ENCODE assay signal across 8 cellular contexts in the genomic region with DNA sequence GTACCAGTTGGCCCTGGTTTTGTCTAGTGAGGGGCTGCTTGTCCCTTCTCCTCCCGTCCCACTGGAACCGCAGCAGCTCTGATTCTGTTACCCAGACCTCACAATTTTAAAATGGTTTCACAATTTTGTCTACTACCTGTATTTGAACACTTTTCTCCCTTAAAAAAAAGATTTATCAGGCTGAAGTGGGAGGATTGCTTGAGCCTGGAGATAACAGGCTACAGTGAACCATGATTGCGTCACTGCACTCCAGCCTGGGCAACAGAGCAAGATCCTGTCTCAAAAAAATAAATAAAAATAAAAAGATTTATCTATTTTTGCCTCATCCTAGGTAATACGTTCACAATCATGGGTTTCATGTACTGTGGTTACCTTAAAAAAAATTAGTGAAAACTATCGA. TPM values are rescaled to one million over a fixed set of nuclear protein-coding genes. Genes with fewer than 3 reads are reported as not detected.
DNase-seq lines count a peak whose midpoint lies in the region; ATAC-seq, FAIRE-seq and TF ChIP-seq lines count a peak whose summit lies in the region.

No MANE protein-coding gene starts in this region.

- H3K27me3 ChIP-seq in Panc1 (ENCODE audit: control insufficient read depth, insufficient read depth, low read length) (no peaks in the 10 kb centered on the region), endothelial cell of umbilical vein (ENCODE audit: control insufficient read depth in 2 of 2, insufficient read depth in 2 of 2, low read length in 2 of 2) (no peaks in the 10 kb centered on the region), pancreas (no peaks in the 10 kb centered on the region)

- H3K9me3 ChIP-seq in Panc1 (ENCODE audit: control insufficient read depth, insufficient read depth, low read depth, low read length): no peaks in the 10 kb centered on the region
- no peaks in the 10 kb centered on the region for H3K9me3 ChIP-seq in endothelial cell of umbilical vein (replicated peaks; ENCODE audit: control insufficient read depth, insufficient read depth, low read length)
- no peaks in the 10 kb centered on the region for H3K9me3 ChIP-seq in pancreas

- H3K9me3 Mint-ChIP-seq in Calu3 (ENCODE audit: low read depth, unreplicated experiment): no peaks in the 10 kb centered on the region

- peaks cover 9% of the 10 kb centered on the region for H3K4me1 Mint-ChIP-seq in Calu3 (ENCODE audit: low read depth, unreplicated experiment)

- peak overlapping the region; percentile 81 for H3K9ac ChIP-seq in endothelial cell of umbilical vein (replicated peaks; ENCODE audit: extremely low read depth, insufficient read depth, low read length)

- H3K36me3 ChIP-seq in Panc1 (ENCODE audit: control insufficient read depth, insufficient read depth, low read length) (no peaks in the 10 kb centered on the region), endothelial cell of umbilical vein (ENCODE audit: control insufficient read depth in 2 of 2, extremely low read depth in 1 of 2, insufficient read depth in 2 of 2, low read length in 2 of 2) (no peaks in the 10 kb centered on the region), pancreas (no peaks in the 10 kb centered on the region)

- H3K4me3 ChIP-seq in Panc1 (ENCODE audit: low read depth in 2 of 2, low read length in 2 of 2) (peak overlapping the region; percentile 51 to 69), endothelial cell of umbilical vein (replicated peaks in 1 of 3; ENCODE audit: insufficient read depth in 1 of 3, low read depth in 1 of 3, low read length in 3 of 3) (peak overlapping the region in 2 of 3 experiments; percentile 57 to 94), pancreas (peak overlapping the region; percentile 72 to 83 (median 80))

- H3K27me3 Mint-ChIP-seq in Calu3 (ENCODE audit: unreplicated experiment): no peaks in the 10 kb centered on the region

- CTCF ChIA-PET in Calu3 (lab: Charles Lee) (no interaction called here), Panc1 (lab: Charles Lee) (no interaction called here), endothelial cell of umbilical vein (lab: Charles Lee) (interaction anchor here (3.3 kb wide), 1 partner anchor 24 kb away, joined by 21 read pairs; a partner anchor contains a TSS)

- peak overlapping the region; percentile 74 for H3K4me2 ChIP-seq in endothelial cell of umbilical vein (ENCODE audit: insufficient read depth, low read length)

- peak overlapping the region; percentile 82 for H3K4me3 Mint-ChIP-seq in Calu3 (ENCODE audit: low read depth, unreplicated experiment)

- H2AFZ ChIP-seq in endothelial cell of umbilical vein (ENCODE audit: low read depth, low read length): peak overlapping the region; percentile 80

- ATAC-seq in Panc1 (no peak), pancreas (no peak), HG03342 (IDR thresholded peaks at IDR 0.05; ENCODE audit: unreplicated experiment) (no peak)

- intact Hi-C loops in Calu3 (cut with micrococcal nuclease; ENCODE audit: unreplicated experiment): no loop called here
- intact Hi-C loops in Panc1 (cut with micrococcal nuclease; ENCODE audit: unreplicated experiment): no loop called here
- intact Hi-C loops in endothelial cell of umbilical vein (cut with micrococcal nuclease): loop anchor here (1.0 kb wide), 1 partner anchor 40 kb away; no protein-coding TSS in a partner anchor
- intact Hi-C loops in pancreas (cut with DNase I): no loop called here

- WGBS in pancreas, 2 donors: 29 to 30% methylated on average over 5 of the region's 5 CpGs

- H3K9me1 ChIP-seq in endothelial cell of umbilical vein (replicated peaks; ENCODE audit: control insufficient read depth, extremely low read depth, insufficient read depth, low read length): no peaks in the 10 kb centered on the region

- in situ Hi-C loops in Panc1 (cut with HindIII; ENCODE audit: low pct_unique_long_range_greater_than_20kb, low sequenced_read_pairs): no loop called here

- FAIRE-seq in endothelial cell of umbilical vein (lab: Jason Lieb, UNC): no peak
- FAIRE-seq in pancreas (lab: Jason Lieb, UNC): no peak

- H3K4me1 ChIP-seq in Panc1 (ENCODE audit: control insufficient read depth, insufficient read depth, low read length) (peaks cover 9% of the 10 kb centered on the region), endothelial cell of umbilical vein (ENCODE audit: control insufficient read depth, extremely low read depth, insufficient read depth, low read length) (peaks cover 10% of the 10 kb centered on the region), pancreas (peaks cover 0 to 17% (median 13%) of the 10 kb centered on the region in 3 donors)

- BruUV-seq in Calu3 (replicated peaks; lab: Mats Ljungman, UMichigan) (no TSS peak), Panc1 (replicated peaks; lab: Mats Ljungman, UMichigan) (no TSS peak), endothelial cell of umbilical vein (replicated peaks; lab: Mats Ljungman, UMichigan) (no TSS peak)

- H4K20me1 ChIP-seq in endothelial cell of umbilical vein (replicated peaks; ENCODE audit: control insufficient read depth, extremely low read depth, insufficient read depth, low read length): no peaks in the 10 kb centered on the region

- DNase-seq in Calu3: no peak
- no peak for DNase-seq in Panc1 (ENCODE audit: low read depth, low spot score)
- no peak for DNase-seq in endothelial cell of umbilical vein (ENCODE audit: low read depth, low spot score)
- DNase-seq in pancreas: no peak
- no peak for DNase-seq in SHP77 (lab: John Stamatoyannopoulos, UW)
- DNase-seq in NCI-H1048 (lab: John Stamatoyannopoulos, UW): no peak
- no peak for DNase-seq in NCI-H2227 treated with DMSO at 0.1 percent for 48 hours (lab: John Stamatoyannopoulos, UW)

- peaks cover 47% of the 10 kb centered on the region for H3K36me3 Mint-ChIP-seq in Calu3 (ENCODE audit: insufficient read depth, unreplicated experiment)

- TF ChIP-seq POLR2A in endothelial cell of umbilical vein (IDR thresholded peaks at IDR 0.05; ENCODE audit: low read depth, low read length): no peak

- TF ChIP-seq CTCF in Calu3 (IDR thresholded peaks at IDR 0.05; ENCODE audit: unreplicated experiment) (no peak), Panc1 (IDR thresholded peaks at IDR 0.05) (no peak), endothelial cell of umbilical vein (IDR thresholded peaks at IDR 0.05; ENCODE audit: extremely low read depth in 1 of 2, insufficient read depth in 1 of 2, low read depth in 1 of 2, low read length in 2 of 2) (no peak), pancreas (IDR thresholded peaks at IDR 0.05) (no peak)

- POLR2A ChIA-PET in Panc1 (lab: Charles Lee): no interaction called here
- POLR2A ChIA-PET in endothelial cell of umbilical vein (lab: Charles Lee): no interaction called here

- H3K27ac Mint-ChIP-seq in Calu3 (ENCODE audit: unreplicated experiment): peak overlapping the region; percentile 71

- dilution Hi-C loops in endothelial cell of umbilical vein (cut with MboI; ENCODE audit: extremely low pct_ligation_motif_present, low sequenced_read_pairs): no loop called here

- peaks cover 3% of the 10 kb centered on the region for H3K79me2 ChIP-seq in endothelial cell of umbilical vein (ENCODE audit: control insufficient read depth, insufficient read depth, low read length)

- H3K27ac ChIP-seq in Panc1 (ENCODE audit: low read length) (peak overlapping the region; percentile 93), endothelial cell of umbilical vein (ENCODE audit: insufficient read depth, low read depth, low read length) (peak overlapping the region; percentile 80), pancreas (peak overlapping the region; percentile 73 to 92 (median 86))

RNA-seq across cellular contexts. Expression of a gene that starts 1.4 kb away (rescaled TPM):
- 36.9 and 37.4 TPM in 2 replicates for total RNA-seq in Calu3 (2022)
- total RNA-seq in Panc1 (2021; ENCODE audit: unreplicated experiment): 21.9 TPM
- polyA plus RNA-seq in Panc1 (2012; ENCODE audit: insufficient read length): 22.4 TPM
- 17.1 and 17.5 TPM in 2 replicates for total RNA-seq in endothelial cell of umbilical vein
- 12.3 and 16.6 TPM in 2 replicates for polyA plus RNA-seq in endothelial cell of umbilical vein
- polyA plus RNA-seq in endothelial cell of umbilical vein (2011; cell fraction: cytosol; rRNA removed): 7.2 and 10.9 TPM in 2 replicates
- 4.3 and 4.4 TPM in 2 replicates for polyA plus RNA-seq in endothelial cell of umbilical vein (2011; cell fraction: nucleus; rRNA removed)
- polyA plus RNA-seq in endothelial cell of umbilical vein (2012): 6.3 and 11.4 TPM in 2 replicates
- polyA minus RNA-seq in endothelial cell of umbilical vein: 6.5 and 8.5 TPM in 2 replicates
- polyA minus RNA-seq in endothelial cell of umbilical vein (2011; cell fraction: cytosol; rRNA and poly(A)+ RNA removed): 18.9 TPM
- 3.5 and 6.5 TPM in 2 replicates for polyA minus RNA-seq in endothelial cell of umbilical vein (2011; cell fraction: nucleus; rRNA and poly(A)+ RNA removed)
- total RNA-seq in pancreas: 10 to 100 TPM; 10.0 to 19.4 (median 14.7) TPM
- 10 to 100 TPM; 13.3 to 21.5 TPM for polyA plus RNA-seq in pancreas

RNA-seq across cellular contexts. Expression of a gene that starts 15.1 kb away (rescaled TPM):
- total RNA-seq in Calu3 (2022) (11.9 and 13.1 TPM in 2 replicates), Panc1 (2021; ENCODE audit: unreplicated experiment) (11.1 TPM), endothelial cell of umbilical vein (9.0 and 9.6 TPM in 2 replicates), pancreas (1 to 10 TPM; 3.6 to 5.6 (median 4.4) TPM)
- polyA plus RNA-seq in Panc1 (2012; ENCODE audit: insufficient read length): 11.6 TPM
- polyA plus RNA-seq in endothelial cell of umbilical vein (3.9 TPM in 2 replicates), pancreas (1 to 10 TPM; 5.2 to 6.9 TPM)
- polyA plus RNA-seq in endothelial cell of umbilical vein (2011; cell fraction: cytosol; rRNA removed): 2.0 and 2.8 TPM in 2 replicates
- 2.8 and 3.5 TPM in 2 replicates for polyA plus RNA-seq in endothelial cell of umbilical vein (2011; cell fraction: nucleus; rRNA removed)
- polyA plus RNA-seq in endothelial cell of umbilical vein (2012): 6.0 and 7.5 TPM in 2 replicates
- polyA minus RNA-seq in endothelial cell of umbilical vein: 1.1 and 1.2 TPM in 2 replicates
- polyA minus RNA-seq in endothelial cell of umbilical vein (2011; cell fraction: cytosol; rRNA and poly(A)+ RNA removed): 2.0 TPM
- polyA minus RNA-seq in endothelial cell of umbilical vein (2011; cell fraction: nucleus; rRNA and poly(A)+ RNA removed): 0.72 and 1.3 TPM in 2 replicates

RNA-seq across cellular contexts. Expression of a gene that starts 23.2 kb away (rescaled TPM):
- 12.1 and 19.9 TPM in 2 replicates for total RNA-seq in Calu3 (2022)
- 0.26 TPM for total RNA-seq in Panc1 (2021; ENCODE audit: unreplicated experiment)
- polyA plus RNA-seq in Panc1 (2012; ENCODE audit: insufficient read length): 0.22 TPM
- not detected in 2 replicates for total RNA-seq in endothelial cell of umbilical vein
- polyA plus RNA-seq in endothelial cell of umbilical vein: 0.06 TPM in 2 replicates
- 0.04 and 0.06 TPM in 2 replicates for polyA plus RNA-seq in endothelial cell of umbilical vein (2011; cell fraction: cytosol; rRNA removed)
- 0.12 TPM in 1 of 2 replicates, not detected in the other for polyA plus RNA-seq in endothelial cell of umbilical vein (2011; cell fraction: nucleus; rRNA removed)
- polyA plus RNA-seq in endothelial cell of umbilical vein (2012): not detected in 2 replicates
- 0.25 TPM in 1 of 2 replicates, not detected in the other for polyA minus RNA-seq in endothelial cell of umbilical vein
- not detected for polyA minus RNA-seq in endothelial cell of umbilical vein (2011; cell fraction: cytosol; rRNA and poly(A)+ RNA removed)
- not detected in 2 replicates for polyA minus RNA-seq in endothelial cell of umbilical vein (2011; cell fraction: nucleus; rRNA and poly(A)+ RNA removed)
- 10 to 100 TPM; 20.6 to 45.0 (median 28.3) TPM for total RNA-seq in pancreas
- polyA plus RNA-seq in pancreas: 10 to 100 TPM; 19.8 to 24.1 TPM

RNA-seq across cellular contexts. Expression of a gene that starts 24.4 kb away (rescaled TPM):
- total RNA-seq in Calu3 (2022): 130 and 135 TPM in 2 replicates
- 47.7 TPM for total RNA-seq in Panc1 (2021; ENCODE audit: unreplicated experiment)
- 46.6 TPM for polyA plus RNA-seq in Panc1 (2012; ENCODE audit: insufficient read length)
- 94.5 and 95.7 TPM in 2 replicates for total RNA-seq in endothelial cell of umbilical vein
- 89.8 and 104 TPM in 2 replicates for polyA plus RNA-seq in endothelial cell of umbilical vein
- polyA plus RNA-seq in endothelial cell of umbilical vein (2011; cell fraction: cytosol; rRNA removed): 72.6 and 78.3 TPM in 2 replicates
- polyA plus RNA-seq in endothelial cell of umbilical vein (2011; cell fraction: nucleus; rRNA removed): 199 and 231 TPM in 2 replicates
- 56.8 and 66.9 TPM in 2 replicates for polyA plus RNA-seq in endothelial cell of umbilical vein (2012)
- polyA minus RNA-seq in endothelial cell of umbilical vein: 110 and 130 TPM in 2 replicates
- polyA minus RNA-seq in endothelial cell of umbilical vein (2011; cell fraction: cytosol; rRNA and poly(A)+ RNA removed): 47.6 TPM
- polyA minus RNA-seq in endothelial cell of umbilical vein (2011; cell fraction: nucleus; rRNA and poly(A)+ RNA removed): 58.9 and 68.7 TPM in 2 replicates
- total RNA-seq in pancreas: 10 to 100 TPM; 25.7 to 44.7 (median 28.5) TPM
- polyA plus RNA-seq in pancreas: 100 to 1,000 TPM; 133 to 142 TPM

RNA-seq across cellular contexts. Expression of a gene that starts 27.3 kb away (rescaled TPM):
- not detected in 2 replicates for total RNA-seq in Calu3 (2022)
- total RNA-seq in Panc1 (2021; ENCODE audit: unreplicated experiment): not detected
- not detected for polyA plus RNA-seq in Panc1 (2012; ENCODE audit: insufficient read length)
- total RNA-seq in endothelial cell of umbilical vein: not detected in 2 replicates
- not detected in 2 replicates for polyA plus RNA-seq in endothelial cell of umbilical vein
- polyA plus RNA-seq in endothelial cell of umbilical vein (2011; cell fraction: cytosol; rRNA removed): not detected in 2 replicates
- polyA plus RNA-seq in endothelial cell of umbilical vein (2011; cell fraction: nucleus; rRNA removed): not detected in 2 replicates
- polyA plus RNA-seq in endothelial cell of umbilical vein (2012): not detected in 2 replicates
- polyA minus RNA-seq in endothelial cell of umbilical vein: not detected in 2 replicates
- not detected for polyA minus RNA-seq in endothelial cell of umbilical vein (2011; cell fraction: cytosol; rRNA and poly(A)+ RNA removed)
- not detected in 2 replicates for polyA minus RNA-seq in endothelial cell of umbilical vein (2011; cell fraction: nucleus; rRNA and poly(A)+ RNA removed)
- total RNA-seq in pancreas: not detected
- not detected for polyA plus RNA-seq in pancreas

Comparison
In these comparisons a context has a peak if more than half of its experiments do, and no peak if none do; other contexts are left out.
1. RNA of a gene that starts 23.2 kb away (total RNA-seq): 20.6 to 45.0 TPM in pancreas and 12.1 to 19.9 TPM in Calu3; 0.26 TPM in Panc1 (single experiment) and not detected in endothelial cell of umbilical vein; every median in the first group is over 10 times any median in the second.
2. Peak in every context shown above with its lines, with median percentiles within 50 percentile points of each other: H3K27ac ChIP-seq and H3K4me3 ChIP-seq.